ENCODE assay signal across 9 cellular contexts in genomic region chr3:42880183-42880582, GRCh38. TPM values are rescaled to one million over a fixed set of nuclear protein-coding genes. Genes with fewer than 3 reads are reported as not detected.
DNase-seq lines count a peak whose midpoint lies in the region; ATAC-seq, FAIRE-seq and TF ChIP-seq lines count a peak whose summit lies in the region.
"Had no signal": no experiment of that assay in that cellular context is flagged by ENCODE, and none has a peak within 500 bp of the region (broad histone marks: within the 10 kb centered on the region; RNA-seq: fewer than 3 reads in every experiment).

No MANE protein-coding gene starts in this region.

- peak overlapping the region; percentile 92 for H3K9ac ChIP-seq in mucosa of stomach (ENCODE audit: low read length)

- DNase-seq in stimulated activated naive CD8-positive, alpha-beta T cell treated with anti-CD3 and anti-CD28 coated beads, Interleukin-15, Interleukin-2, amounts not matched to agents 100 U/mL and 50 U/mL, for 24 hours, result no peak
- DNase-seq in cardiac fibroblast (ENCODE audit: low read depth in 2 of 2) (no peak), DMS114 treated with DMSO at 0.1 percent for 48 hours (lab: John Stamatoyannopoulos, UW; ENCODE audit: unreplicated experiment) (no peak), small intestine (no peak), hypothalamus (lab: John Stamatoyannopoulos, UW) (no peak)

- H3K9me3 Mint-ChIP-seq in stimulated activated naive CD8-positive, alpha-beta T cell treated with anti-CD3 and anti-CD28 coated beads, Interleukin-15, Interleukin-2, amounts not matched to agents 100 ng/mL and 50 ng/mL, for 24 hours, result no peaks in the 10 kb centered on the region

- peaks cover 15% of the 10 kb centered on the region for H3K4me1 Mint-ChIP-seq in stimulated activated naive CD8-positive, alpha-beta T cell treated with anti-CD3 and anti-CD28 coated beads, Interleukin-15, Interleukin-2, amounts not matched to agents 100 ng/mL and 50 ng/mL, for 24 hours (ENCODE audit: low read depth)

- no peak for ATAC-seq in stimulated activated naive CD8-positive, alpha-beta T cell treated with anti-CD3 and anti-CD28 coated beads, Interleukin-15, Interleukin-2, amounts not matched to agents 100 U/mL and 50 U/mL, for 24 hours
- ATAC-seq in HG02763 (IDR thresholded peaks at IDR 0.05; ENCODE audit: unreplicated experiment), result no peak

- H3K9me3 ChIP-seq in mucosa of stomach (ENCODE audit: control insufficient read depth, low read length) (no peaks in the 10 kb centered on the region), small intestine (ENCODE audit: control insufficient read depth, low read depth) (no peaks in the 10 kb centered on the region)
- H3K9me3 ChIP-seq: thyroid gland had no signal

- H3K27me3 Mint-ChIP-seq in stimulated activated naive CD8-positive, alpha-beta T cell treated with anti-CD3 and anti-CD28 coated beads, Interleukin-15, Interleukin-2, amounts not matched to agents 100 ng/mL and 50 ng/mL, for 24 hours, result peaks cover 4% of the 10 kb centered on the region

- H3K27me3 ChIP-seq in mucosa of stomach (ENCODE audit: control insufficient read depth, insufficient read depth, low read length), result no peaks in the 10 kb centered on the region
- no peaks in the 10 kb centered on the region for H3K27me3 ChIP-seq in small intestine (ENCODE audit: control insufficient read depth in 2 of 2, insufficient read depth in 2 of 2, low read length in 2 of 2)
- H3K27me3 ChIP-seq: thyroid gland had no signal

- H3K4me3 Mint-ChIP-seq in stimulated activated naive CD8-positive, alpha-beta T cell treated with anti-CD3 and anti-CD28 coated beads, Interleukin-15, Interleukin-2, amounts not matched to agents 100 ng/mL and 50 ng/mL, for 24 hours, result peak overlapping the region; percentile 87

- no peak for TF ChIP-seq CTCF in cardiac fibroblast (IDR thresholded peaks at IDR 0.05; ENCODE audit: low read depth, low read length)

- 85 to 92% (median 90%) methylated on average over 9 of the region's 9 CpGs for WGBS in small intestine, 3 donors

- H3K27ac Mint-ChIP-seq in stimulated activated naive CD8-positive, alpha-beta T cell treated with anti-CD3 and anti-CD28 coated beads, Interleukin-15, Interleukin-2, amounts not matched to agents 100 ng/mL and 50 ng/mL, for 24 hours, result peak overlapping the region; percentile 9

- peak overlapping the region; percentile 62 to 65 for H3K4me3 ChIP-seq in cardiac fibroblast (replicated peaks in 1 of 2; ENCODE audit: low read depth in 2 of 2, low read length in 2 of 2)
- peak overlapping the region; percentile 61 for H3K4me3 ChIP-seq in mucosa of stomach (ENCODE audit: low read length)
- H3K4me3 ChIP-seq in small intestine (ENCODE audit: low read depth in 1 of 2, low read length in 2 of 2), result no peak overlapping the region

- H3K27ac ChIP-seq in small intestine (ENCODE audit: low read depth in 1 of 2, low read length in 1 of 2), result no peak overlapping the region

- H3K36me3 ChIP-seq in mucosa of stomach (ENCODE audit: control insufficient read depth, insufficient read depth, low read length), result no peaks in the 10 kb centered on the region
- no peaks in the 10 kb centered on the region for H3K36me3 ChIP-seq in small intestine (ENCODE audit: control insufficient read depth in 2 of 2, insufficient read depth in 2 of 2, low read length in 2 of 2)
- H3K36me3 ChIP-seq: thyroid gland had no signal

- no peak for FAIRE-seq in small intestine (lab: Jason Lieb, UNC)

- peaks cover 11% of the 10 kb centered on the region for H3K4me1 ChIP-seq in mucosa of stomach (ENCODE audit: control insufficient read depth, insufficient read depth, low read length)
- no peaks in the 10 kb centered on the region for H3K4me1 ChIP-seq in small intestine (ENCODE audit: control insufficient read depth in 2 of 2, insufficient read depth in 1 of 2, low read depth in 1 of 2, low read length in 1 of 2)

- H3K36me3 Mint-ChIP-seq in stimulated activated naive CD8-positive, alpha-beta T cell treated with anti-CD3 and anti-CD28 coated beads, Interleukin-15, Interleukin-2, amounts not matched to agents 100 ng/mL and 50 ng/mL, for 24 hours (ENCODE audit: low read depth), result no peaks in the 10 kb centered on the region

RNA-seq across cellular contexts. Expression of gene CYP8B1, which starts 4.5 kb away (rescaled TPM):
- polyA plus RNA-seq in small intestine, result under 1 TPM in 1 of 3 donors, not detected in 2; 0.01 TPM

RNA-seq across cellular contexts. Expression of gene ZNF662, which starts 25.8 kb away (rescaled TPM):
- 1 to 10 TPM in 1 of 3 donors, under 1 TPM in 2; 0.54 to 1.5 (median 0.67) TPM for polyA plus RNA-seq in small intestine

Comparison
In these comparisons a context has a peak if more than half of its experiments do, and no peak if none do; other contexts are left out.
1. H3K4me3 ChIP-seq: peak in cardiac fibroblast (2 of 2) and mucosa of stomach (single experiment); none in small intestine (0 of 2).